9 cellular contexts compared by ENCODE assay signal in genomic region chr4:114004483-114005226, GRCh38. TPM values are rescaled to one million over a fixed set of nuclear protein-coding genes. Genes with fewer than 3 reads are reported as not detected.
DNase-seq lines count a peak whose midpoint lies in the region; ATAC-seq and TF ChIP-seq lines count a peak whose summit lies in the region.
"Not testable (repeated sequence)": the region's sequence is repeated elsewhere in the genome, so short reads cannot be mapped to it uniquely, and the experiment has no call there.
"Had no signal": no experiment of that assay in that cellular context is flagged by ENCODE, and none has a peak within 500 bp of the region (broad histone marks: within the 10 kb centered on the region; RNA-seq: fewer than 3 reads in every experiment).

No MANE protein-coding gene starts in this region.

- H3K4me2 ChIP-seq in Loucy (ENCODE audit: low read depth, low read length, poor library complexity, severe bottlenecking), result peak overlapping the region; percentile 85

- POLR2A ChIA-PET in activated B cell treated with CpG ODN at 0.5 μM for 24 hours (lab: Charles Lee), result not testable (repeated sequence)

- H3K4me3 Mint-ChIP-seq in activated B cell treated with CpG ODN at 0.5 μM for 24 hours, result peak overlapping the region; percentile 16
- peak overlapping the region; percentile 9 for H3K4me3 Mint-ChIP-seq in activated naive CD4-positive, alpha-beta T cell treated with anti-CD3 and anti-CD28 coated beads, Interleukin-2, amount 10 ng/mL, durations not matched to agents 7 days and 5 days
- peak overlapping the region; percentile 79 to 94 (median 83) for H3K4me3 Mint-ChIP-seq in immature natural killer cell

- H3K9me3 ChIP-seq in Loucy (ENCODE audit: insufficient read depth, low read depth, low read length), result not testable (repeated sequence)

- peak; percentile 47 for DNase-seq in GDM1 (lab: John Stamatoyannopoulos, UW)
- not testable (repeated sequence) for DNase-seq in activated B cell treated with CpG ODN at 0.5 μM for 24 hours
- peak; percentile 1 for DNase-seq in activated T-cell treated with anti-CD3 and anti-CD28 coated beads for 4 hours
- DNase-seq in activated naive CD4-positive, alpha-beta T cell treated with anti-CD3 and anti-CD28 coated beads, Interleukin-2, amount 10 ng/mL, durations not matched to agents 7 days and 5 days, result peak; percentile 36
- peak; percentile 57 to 66 (median 59) for DNase-seq in immature natural killer cell
- DNase-seq in stimulated activated CD8-positive, alpha-beta memory T cell treated with anti-CD3 and anti-CD28 coated beads, Interleukin-12 subunit alpha, Interleukin-12 subunit beta, amount 100 ng/mL, for 1 hour (ENCODE audit: low read depth), result peak; percentile 1

- H3K36me3 Mint-ChIP-seq in activated B cell treated with CpG ODN at 0.5 μM for 24 hours (ENCODE audit: low read depth); activated naive CD4-positive, alpha-beta T cell treated with anti-CD3 and anti-CD28 coated beads, Interleukin-2, amount 10 ng/mL, durations not matched to agents 7 days and 5 days; immature natural killer cell: not testable (repeated sequence)

- H3K9me2 ChIP-seq in Loucy (replicated peaks; ENCODE audit: low read depth, low read length), result not testable (repeated sequence)

- not testable (repeated sequence) for H4K20me1 ChIP-seq in Loucy (ENCODE audit: insufficient read depth, low read length, poor library complexity, severe bottlenecking)

- H3K4me1 ChIP-seq in Loucy (ENCODE audit: insufficient read depth, low read length, poor library complexity, severe bottlenecking), result peaks cover 69% of the 10 kb centered on the region

- CTCF ChIA-PET in activated B cell treated with CpG ODN at 0.5 μM for 24 hours (lab: Charles Lee); activated naive CD4-positive, alpha-beta T cell treated with anti-CD3 and anti-CD28 coated beads, Interleukin-2, amount 10 ng/mL, durations not matched to agents 7 days and 5 days (lab: Charles Lee): not testable (repeated sequence)

- intact Hi-C loops in activated B cell treated with CpG ODN at 0.5 μM for 24 hours (cut with micrococcal nuclease), result not testable (repeated sequence)

- H3K27ac Mint-ChIP-seq in activated B cell treated with CpG ODN at 0.5 μM for 24 hours, result not testable (repeated sequence)
- H3K27ac Mint-ChIP-seq in activated naive CD4-positive, alpha-beta T cell treated with anti-CD3 and anti-CD28 coated beads, Interleukin-2, amount 10 ng/mL, durations not matched to agents 7 days and 5 days, result peak overlapping the region; percentile 3
- peak overlapping the region; percentile 89 to 95 (median 92) for H3K27ac Mint-ChIP-seq in immature natural killer cell

- H3K9ac ChIP-seq in Loucy (ENCODE audit: low read depth, low read length, poor library complexity, severe bottlenecking), result peak overlapping the region; percentile 71

- H2AFZ ChIP-seq in Loucy (ENCODE audit: low read length), result not testable (repeated sequence)

- H3K4me1 Mint-ChIP-seq in activated B cell treated with CpG ODN at 0.5 μM for 24 hours; activated naive CD4-positive, alpha-beta T cell treated with anti-CD3 and anti-CD28 coated beads, Interleukin-2, amount 10 ng/mL, durations not matched to agents 7 days and 5 days: not testable (repeated sequence)
- peaks cover 59 to 82% of the 10 kb centered on the region in 2 donors for H3K4me1 Mint-ChIP-seq in immature natural killer cell

- not testable (repeated sequence) for TF ChIP-seq CTCF in Loucy (conservative IDR thresholded peaks at IDR 0.05; ENCODE audit: low read length); activated B cell treated with CpG ODN at 0.5 μM for 24 hours (IDR thresholded peaks at IDR 0.05)

- H3K4me3 ChIP-seq in Loucy (ENCODE audit: low read length, poor library complexity, severe bottlenecking), result peak overlapping the region; percentile 73

- peaks cover 13% of the 10 kb centered on the region for H3K27me3 Mint-ChIP-seq in activated B cell treated with CpG ODN at 0.5 μM for 24 hours
- not testable (repeated sequence) for H3K27me3 Mint-ChIP-seq in activated naive CD4-positive, alpha-beta T cell treated with anti-CD3 and anti-CD28 coated beads, Interleukin-2, amount 10 ng/mL, durations not matched to agents 7 days and 5 days; immature natural killer cell (ENCODE audit: low read depth in 3 of 3)

- not testable (repeated sequence) for H3K36me3 ChIP-seq in Loucy (ENCODE audit: insufficient read depth, low read length)

- not testable (repeated sequence) for H3K9me3 Mint-ChIP-seq in activated B cell treated with CpG ODN at 0.5 μM for 24 hours; activated naive CD4-positive, alpha-beta T cell treated with anti-CD3 and anti-CD28 coated beads, Interleukin-2, amount 10 ng/mL, durations not matched to agents 7 days and 5 days; immature natural killer cell

- not testable (repeated sequence) for ATAC-seq in activated B cell treated with CpG ODN at 0.5 μM for 24 hours (ENCODE audit: low read depth)

- H3F3A ChIP-seq in Loucy (ENCODE audit: low read depth), result peaks cover 14% of the 10 kb centered on the region

- not testable (repeated sequence) for H3K27me3 ChIP-seq in Loucy (ENCODE audit: insufficient read depth, low read length, poor library complexity, severe bottlenecking)

- not testable (repeated sequence) for H3K79me2 ChIP-seq in Loucy (ENCODE audit: insufficient read depth, low read length)

RNA-seq across cellular contexts. Expression of gene ARSJ, which starts 25.2 kb away (rescaled TPM):
- not detected in 2 replicates for total RNA-seq in activated B cell treated with CpG ODN at 0.5 μM for 24 hours
- under 1 TPM in 1 of 3 donors, not detected in 2; 0.99 TPM for polyA plus RNA-seq in immature natural killer cell
- total RNA-seq: K562, OCI-LY7 had no signal
- polyA plus RNA-seq: K562 had no signal

Comparison
In these comparisons a context has a peak if more than half of its experiments do, and no peak if none do; other contexts are left out.
1. H3K4me3 Mint-ChIP-seq: peak in every context shown above with its lines; median percentile 83 in immature natural killer cell; 16 in activated B cell treated with CpG ODN at 0.5 μM for 24 hours; 9 in activated naive CD4-positive, alpha-beta T cell treated with anti-CD3 and anti-CD28 coated beads, Interleukin-2, amount 10 ng/mL, durations not matched to agents 7 days and 5 days.